33 cellular contexts compared by ENCODE assay signal in genomic region chr4:41927761-41928499, GRCh38.
"Had no signal": no experiment of that assay in that cellular context is flagged by ENCODE, and none has a peak within 500 bp of the region (broad histone marks: within the 10 kb centered on the region; RNA-seq: fewer than 3 reads in every experiment).

No MANE protein-coding gene starts in this region.

- ATAC-seq: activated CD8-positive, alpha-beta T cell treated with anti-CD3 and anti-CD28 coated beads, Interleukin-2, amount 10 ng/mL, durations not matched to agents 7 days and 5 days; PC-3 had no signal

- H3K9me3 ChIP-seq: ascending aorta, MG63 had no signal

- H3K27me3 ChIP-seq: ascending aorta, MG63, SJCRH30 had no signal

- H3K27ac ChIP-seq: ascending aorta, coronary artery, SJCRH30, SK-N-MC, WERI-Rb-1 had no signal

- H3K4me3 ChIP-seq: ascending aorta, coronary artery, MG63, SJCRH30, SK-N-MC had no signal

- H3K36me3 ChIP-seq: ascending aorta, MG63, SJCRH30, WERI-Rb-1 had no signal

- H3K27me3 Mint-ChIP-seq: activated naive CD4-positive, alpha-beta T cell treated with anti-CD3 and anti-CD28 coated beads, Interleukin-2, amount 50 U/mL, for 24 hours had no signal

- DNase-seq: activated CD4-positive, alpha-beta T cell treated with anti-CD3 and anti-CD28 coated beads for 1 hour; activated CD4-positive, alpha-beta T cell treated with anti-CD3 and anti-CD28 coated beads, Interleukin-2, amount 10 ng/mL, durations not matched to agents 7 days and 5 days; activated CD4-positive, alpha-beta T cell treated with anti-CD3 and anti-CD28 coated beads, Interleukin-2, amount 50 U/mL, for 48 hours; activated CD4-positive, CD25-positive, alpha-beta regulatory T cell; activated CD8-positive, alpha-beta T cell treated with anti-CD3 and anti-CD28 coated beads, Interleukin-2, amount 10 ng/mL, durations not matched to agents 7 days and 5 days; activated gamma-delta T cell; activated naive CD4-positive, alpha-beta T cell treated with Interleukin-2 at 50 U/mL for 16 hours; activated naive CD8-positive, alpha-beta T cell treated with anti-CD3 and anti-CD28 coated beads, Interleukin-2, amount 10 ng/mL, durations not matched to agents 7 days and 5 days; activated T-cell treated with anti-CD3 and anti-CD28 coated beads, Interleukin-2, amount 50 U/mL, for 24 hours; amygdala; MG63; NCI-H1048; NCI-H1105 treated with DMSO at 0.1 percent for 48 hours; NCI-H1436; NCI-H1694; NCI-H1930; NCI-H2081 treated with DMSO at 0.1 percent for 48 hours; NCI-H2171; NCI-H510A; NCI-H526; NCI-H748 treated with DMSO at 0.1 percent for 48 hours; NK-92 treated with Interleukin-12 subunit alpha and Interleukin-12 subunit beta, amount 100 ng/mL, for 24 hours; PC-3; Right ventricle myocardium superior; T1000; WERI-Rb-1 had no signal

- H3K36me3 Mint-ChIP-seq: activated naive CD4-positive, alpha-beta T cell treated with anti-CD3 and anti-CD28 coated beads, Interleukin-2, amount 50 U/mL, for 24 hours; activated naive CD8-positive, alpha-beta T cell treated with anti-CD3 and anti-CD28 coated beads, Interleukin-2, amount 10 ng/mL, durations not matched to agents 7 days and 5 days had no signal

- H3K4me3 Mint-ChIP-seq: activated CD4-positive, alpha-beta T cell treated with anti-CD3 and anti-CD28 coated beads, Interleukin-2, amount 10 ng/mL, durations not matched to agents 7 days and 5 days; activated CD8-positive, alpha-beta T cell treated with anti-CD3 and anti-CD28 coated beads, Interleukin-2, amount 10 ng/mL, durations not matched to agents 7 days and 5 days; activated naive CD4-positive, alpha-beta T cell treated with anti-CD3 and anti-CD28 coated beads, Interleukin-2, amount 50 U/mL, for 24 hours; activated naive CD8-positive, alpha-beta T cell treated with anti-CD3 and anti-CD28 coated beads, Interleukin-2, amount 10 ng/mL, durations not matched to agents 7 days and 5 days; activated T-cell treated with anti-CD3 and anti-CD28 coated beads, Interleukin-2, amount 50 U/mL, for 24 hours had no signal

- H3K4me1 ChIP-seq: ascending aorta, SJCRH30 had no signal

- FAIRE-seq: RCC 7860 had no signal

- H3K27ac Mint-ChIP-seq: activated CD4-positive, alpha-beta T cell treated with anti-CD3 and anti-CD28 coated beads, Interleukin-2, amount 10 ng/mL, durations not matched to agents 7 days and 5 days; activated CD8-positive, alpha-beta T cell treated with anti-CD3 and anti-CD28 coated beads, Interleukin-2, amount 10 ng/mL, durations not matched to agents 7 days and 5 days; activated naive CD4-positive, alpha-beta T cell treated with anti-CD3 and anti-CD28 coated beads, Interleukin-2, amount 50 U/mL, for 24 hours; activated naive CD8-positive, alpha-beta T cell treated with anti-CD3 and anti-CD28 coated beads, Interleukin-2, amount 10 ng/mL, durations not matched to agents 7 days and 5 days; activated T-cell treated with anti-CD3 and anti-CD28 coated beads, Interleukin-2, amount 50 U/mL, for 24 hours; activated T-helper 2 cell treated with anti-CD3 and anti-CD28 coated beads, Interferon-gamma antibody, Interleukin-2, Interleukin-4, amounts not matched to agents 10 μg/mL and 5 μg/mL and 100 μg/mL, durations not matched to agents 14 hours and 24 hours and 36 hours had no signal

- H3K9me3 Mint-ChIP-seq: activated naive CD4-positive, alpha-beta T cell treated with anti-CD3 and anti-CD28 coated beads, Interleukin-2, amount 50 U/mL, for 24 hours; activated T-cell treated with anti-CD3 and anti-CD28 coated beads, Interleukin-2, amount 50 U/mL, for 24 hours; activated T-helper 2 cell treated with anti-CD3 and anti-CD28 coated beads, Interferon-gamma antibody, Interleukin-2, Interleukin-4, amounts not matched to agents 10 μg/mL and 5 μg/mL and 100 μg/mL, durations not matched to agents 14 hours and 24 hours and 36 hours had no signal
